Comparison of ENCODE assay signal across 14 cellular contexts in genomic region chr20:32363492-32363891, GRCh38. TPM values are rescaled to one million over a fixed set of nuclear protein-coding genes. Genes with fewer than 3 reads are reported as not detected.
DNase-seq lines count a peak whose midpoint lies in the region; ATAC-seq, FAIRE-seq and TF ChIP-seq lines count a peak whose summit lies in the region.
"Had no signal": no experiment of that assay in that cellular context is flagged by ENCODE, and none has a peak within 500 bp of the region (broad histone marks: within the 10 kb centered on the region; RNA-seq: fewer than 3 reads in every experiment).

No MANE protein-coding gene starts in this region.

- no peak for TF ChIP-seq RAD21 in GM12878 (IDR thresholded peaks at IDR 0.05; ENCODE audit: insufficient read depth, low read depth, low read length)

- no peaks in the 10 kb centered on the region for H3K9me2 ChIP-seq in OCI-LY1 (ENCODE audit: low read depth, low read length)

- RAD21 ChIA-PET in GM12878 (lab: Charles Lee; ENCODE audit: unreplicated experiment), result interaction anchor here (0.7 to 1.7 kb wide), 6 partner anchors 8 to 78 kb away, joined by 3 to 9 read pairs (median 4); no protein-coding TSS in a partner anchor

- H3K9me3 ChIP-seq in OCI-LY1 (ENCODE audit: low read length), result no peaks in the 10 kb centered on the region
- no peaks in the 10 kb centered on the region; the same call in 2 of the 3 replicates for H3K9me3 ChIP-seq in GM12878 (replicated peaks; ENCODE audit: control insufficient read depth, insufficient read depth, low read length)
- H3K9me3 ChIP-seq in trophoblast cell (ENCODE audit: insufficient read depth, low read depth, low read length), result no peaks in the 10 kb centered on the region
- H3K9me3 ChIP-seq: SJCRH30, thoracic aorta had no signal

- peaks cover 55% of the 10 kb centered on the region for H3K4me1 Mint-ChIP-seq in Calu3 (ENCODE audit: low read depth, unreplicated experiment)

- no peak overlapping the region for H3K18ac ChIP-seq in trophoblast cell (ENCODE audit: low read length)

- peak overlapping the region; percentile 35; the same call in 1 of the 2 replicates for H3K9ac ChIP-seq in OCI-LY1 (ENCODE audit: low read length)
- H3K9ac ChIP-seq in GM12878 (ENCODE audit: control insufficient read depth, insufficient read depth, low read length), result no peak overlapping the region
- no peak overlapping the region for H3K9ac ChIP-seq in trophoblast cell (ENCODE audit: low read length)

- no peak overlapping the region for H3K4me3 Mint-ChIP-seq in Calu3 (ENCODE audit: low read depth, unreplicated experiment)
- H3K4me3 Mint-ChIP-seq: H9 had no signal

- H2BK120ac ChIP-seq in trophoblast cell (ENCODE audit: insufficient read depth, low read length, poor library complexity), result no peak overlapping the region

- peak overlapping the region; percentile 86 for H3K4me2 ChIP-seq in OCI-LY1 (ENCODE audit: low read length)
- H3K4me2 ChIP-seq in GM12878 (ENCODE audit: control insufficient read depth, insufficient read depth), result peak overlapping the region; percentile 94
- no peak overlapping the region for H3K4me2 ChIP-seq in trophoblast cell (ENCODE audit: low read length)

- ATAC-seq in GM12878 (no peak; the same call in 2 of the 3 replicates), HG03095 (IDR thresholded peaks at IDR 0.05; ENCODE audit: unreplicated experiment) (no peak)

- H2AFZ ChIP-seq in OCI-LY1 (ENCODE audit: low read length) (no peak overlapping the region), GM12878 (ENCODE audit: control insufficient read depth, low read depth, low read length) (no peak overlapping the region), trophoblast cell (ENCODE audit: insufficient read depth, low read length, poor library complexity) (no peak overlapping the region)

- H4K12ac ChIP-seq in trophoblast cell (ENCODE audit: low read depth, low read length), result no peak overlapping the region

- DNase-seq in Calu3 (no peak), GM12878 (ENCODE audit: low read depth, low spot score) (no peak), trophoblast cell (no peak), posterior vena cava (ENCODE audit: low spot score) (no peak), LoVo (ENCODE audit: low spot score) (no peak), NCI-H774 (lab: John Stamatoyannopoulos, UW) (no peak)
- DNase-seq: H9, hippocampal formation, NCI-H1105, NCI-H526 treated with DMSO at 0.1 percent for 48 hours, SJCRH30 had no signal

- POLR2A ChIA-PET in GM12878 (lab: Charles Lee), result interaction anchor here (0.5 to 1.8 kb wide), 4 partner anchors 10 to 261 kb away, joined by 4 to 6 read pairs (median 4); no protein-coding TSS in a partner anchor

- H3K27ac ChIP-seq in OCI-LY1 (ENCODE audit: low read depth, low read length, poor library complexity, severe bottlenecking), result peak overlapping the region; percentile 90
- peak overlapping the region; percentile 29; the same call in 1 of the 2 replicates for H3K27ac ChIP-seq in GM12878 (ENCODE audit: control insufficient read depth, insufficient read depth)
- no peak overlapping the region for H3K27ac ChIP-seq in trophoblast cell (ENCODE audit: low read depth, low read length)
- H3K27ac ChIP-seq: SJCRH30, thoracic aorta had no signal

- H3K27me3 ChIP-seq in OCI-LY1 (ENCODE audit: insufficient read depth, low read length) (no peaks in the 10 kb centered on the region), GM12878 (replicated peaks in 1 of 2; ENCODE audit: control insufficient read depth in 2 of 2, insufficient read depth in 2 of 2, low read length in 1 of 2) (no peaks in the 10 kb centered on the region), trophoblast cell (ENCODE audit: insufficient read depth, low read length) (no peaks in the 10 kb centered on the region)
- H3K27me3 ChIP-seq: SJCRH30 had no signal

- H3K79me1 ChIP-seq in trophoblast cell (ENCODE audit: low read length), result peaks cover 7% of the 10 kb centered on the region

- peak overlapping the region; percentile 77 for H3K4ac ChIP-seq in trophoblast cell (ENCODE audit: low read depth, low read length)

- intact Hi-C loops in Calu3 (cut with micrococcal nuclease; ENCODE audit: unreplicated experiment) (no loop called here), GM12878 (cut with micrococcal nuclease; ENCODE audit: unreplicated experiment) (no loop called here), posterior vena cava (cut with DNase I) (no loop called here)

- TF ChIP-seq POLR2A in GM12878 (IDR thresholded peaks at IDR 0.05; ENCODE audit: low read depth, low read length), result no peak

- no peak overlapping the region for H2BK5ac ChIP-seq in trophoblast cell (ENCODE audit: low read depth, low read length, poor library complexity)

- H4K20me1 ChIP-seq in OCI-LY1 (ENCODE audit: insufficient read depth, low read length), result no peaks in the 10 kb centered on the region
- peaks cover 9% of the 10 kb centered on the region for H4K20me1 ChIP-seq in GM12878 (ENCODE audit: control insufficient read depth, insufficient read depth)

- peaks cover 21% of the 10 kb centered on the region for H3K36me3 Mint-ChIP-seq in Calu3 (ENCODE audit: insufficient read depth, unreplicated experiment)

- FAIRE-seq in GM12878 (lab: Jason Lieb, UNC), result no peak

- H3K4me1 ChIP-seq in OCI-LY1 (ENCODE audit: insufficient read depth, low read length, severe bottlenecking) (peaks cover 84% of the 10 kb centered on the region), GM12878 (ENCODE audit: control insufficient read depth, insufficient read depth, low read length) (peaks cover 35% of the 10 kb centered on the region), trophoblast cell (ENCODE audit: control insufficient read depth in 1 of 2, insufficient read depth in 2 of 2, low read length in 2 of 2) (peaks cover 0 to 4% of the 10 kb centered on the region in 2 experiments)

- CTCF ChIA-PET in Calu3 (lab: Charles Lee), result no interaction called here
- CTCF ChIA-PET in GM12878 (lab: Yijun Ruan, JAX), result interaction anchor here (0.6 to 3.2 kb wide), 6 partner anchors 10 to 78 kb away, joined by 3 to 7 read pairs (median 4); no protein-coding TSS in a partner anchor

- H3F3A ChIP-seq in OCI-LY1 (ENCODE audit: insufficient read depth, low read length), result 0 out of 2 replicates have a peak, but pooled peaks cover 4% of the 10 kb centered on the region

- H3K14ac ChIP-seq in trophoblast cell (ENCODE audit: low read length), result no peak overlapping the region

- no peak overlapping the region for H2AK5ac ChIP-seq in trophoblast cell (ENCODE audit: low read length)

- H3K9me3 Mint-ChIP-seq in Calu3 (ENCODE audit: low read depth, unreplicated experiment), result no peaks in the 10 kb centered on the region
- H3K9me3 Mint-ChIP-seq: H9 had no signal

- H2BK12ac ChIP-seq in trophoblast cell (ENCODE audit: low read length), result no peak overlapping the region

- in situ Hi-C loops in GM12878 (cut with MboI), result no loop called here

- SMC1A ChIA-PET in GM12878 (lab: Charles Lee; ENCODE audit: uncharacterized antibody, unreplicated experiment), result interaction anchor here (0.7 to 3.4 kb wide), 8 partner anchors 9 to 289 kb away, joined by 3 to 23 read pairs (median 4); no protein-coding TSS in a partner anchor

- no peaks in the 10 kb centered on the region for H3K27me3 Mint-ChIP-seq in Calu3 (ENCODE audit: unreplicated experiment)

- peak overlapping the region; percentile 96 for H3K4me3 ChIP-seq in OCI-LY1 (ENCODE audit: low read depth, low read length, poor library complexity, severe bottlenecking)
- H3K4me3 ChIP-seq in GM12878, result peak overlapping the region; percentile 46; the same call in 1 of the 2 replicates
- no peak overlapping the region for H3K4me3 ChIP-seq in trophoblast cell (ENCODE audit: low read depth, low read length)
- H3K4me3 ChIP-seq: SJCRH30, thoracic aorta had no signal

- 7% methylated on average over 2 of the region's 2 CpGs for WGBS in GM12878 (ENCODE audit: insufficient coverage, insufficient replicate concordance, low lambda C conversion rate, missing lambda C conversion rate)
- WGBS in trophoblast cell (ENCODE audit: extremely low coverage, insufficient coverage, insufficient read length), result no CpG with 5 or more reads among the region's 2 CpGs

- H4K8ac ChIP-seq in trophoblast cell (ENCODE audit: low read depth, low read length), result no peak overlapping the region

- peaks cover 97% of the 10 kb centered on the region for H3K79me2 ChIP-seq in OCI-LY1 (ENCODE audit: insufficient read depth, low read length)
- peaks cover 93% of the 10 kb centered on the region for H3K79me2 ChIP-seq in GM12878 (ENCODE audit: control insufficient read depth, insufficient read depth, low read length)
- peaks cover 26% of the 10 kb centered on the region for H3K79me2 ChIP-seq in trophoblast cell (ENCODE audit: control insufficient read depth, insufficient read depth, low read length, poor library complexity)

- no peak overlapping the region for H3K23ac ChIP-seq in trophoblast cell (ENCODE audit: low read length)

- no peak for TF ChIP-seq EP300 in GM12878 (IDR thresholded peaks at IDR 0.05; ENCODE audit: borderline replicate concordance in 1 of 2, control insufficient read depth in 1 of 2, low read depth in 2 of 2, low read length in 2 of 2)

- H4K91ac ChIP-seq in trophoblast cell (ENCODE audit: low read depth, low read length), result no peak overlapping the region

- H3K36me3 ChIP-seq in OCI-LY1 (ENCODE audit: insufficient read depth, low read length), result peaks cover 45% of the 10 kb centered on the region
- H3K36me3 ChIP-seq in GM12878 (ENCODE audit: control insufficient read depth in 2 of 2, insufficient read depth in 2 of 2, low read length in 1 of 2), result peaks cover 0 to 1% of the 10 kb centered on the region in 2 experiments; a peak in 2 of 4 replicates
- H3K36me3 ChIP-seq in trophoblast cell (ENCODE audit: control insufficient read depth in 1 of 2, insufficient read depth in 2 of 2, low read length in 2 of 2), result peaks cover 0 to 5% of the 10 kb centered on the region in 2 experiments
- H3K36me3 ChIP-seq: thoracic aorta had no signal

- TF ChIP-seq CTCF in Calu3 (IDR thresholded peaks at IDR 0.05; ENCODE audit: unreplicated experiment) (no peak), OCI-LY1 (IDR thresholded peaks at IDR 0.05; ENCODE audit: low read length) (no peak), GM12878 (IDR thresholded peaks at IDR 0.05 in 2 of 3, conservative IDR thresholded peaks at IDR 0.05 in 1 of 3; ENCODE audit: control insufficient read depth in 2 of 3, extremely low read depth in 1 of 3, insufficient read depth in 1 of 3, low read depth in 3 of 3, low read length in 3 of 3) (no peak)

- no TSS peak for BruUV-seq in Calu3 (replicated peaks; lab: Mats Ljungman, UMichigan)
- BruUV-seq in GM12878 (replicated peaks; lab: Mats Ljungman, UMichigan), result no TSS peak

- peak overlapping the region; percentile 1 for H3K27ac Mint-ChIP-seq in Calu3 (ENCODE audit: unreplicated experiment)
- H3K27ac Mint-ChIP-seq: H9 had no signal

RNA-seq across cellular contexts. Expression of gene ASXL1, which starts 5.4 kb away (rescaled TPM):
- total RNA-seq in Calu3 (2022) (120 and 123 TPM in 2 replicates), GM12878 (2014; rRNA removed) (43.5 and 47.9 TPM in 2 replicates), GM12878 (2014; rRNA removed; fragmentation: Illumina TruSeq; extraction: Trizol) (41.2 and 44.3 TPM in 2 replicates), GM12878 (2021) (86.0 and 87.6 TPM in 2 replicates), posterior vena cava (10 to 100 TPM; 61.5 to 62.8 TPM)
- 265 and 317 TPM in 2 replicates for total RNA-seq in GM12878 (2013; cell fraction: nucleolus; rRNA removed)
- 59.0 TPM for polyA plus RNA-seq in GM12878 (2011; ENCODE audit: low read depth)
- polyA plus RNA-seq in GM12878 (2011; rRNA removed) (43.8 and 53.0 TPM in 2 replicates), GM12878 (2014; fragmentation: Illumina TruSeq; extraction: Trizol) (51.8 and 64.0 TPM in 2 replicates), GM12878 (2014; fragmentation: Nextera tagmentation; extraction: Ambion mirVana) (10 to 100 TPM; 11.0 to 14.8 TPM), GM12878 (2014; rRNA removed) (60.5 and 62.4 TPM in 2 replicates), GM12878 (2016; fragmentation: Nextera tagmentation; extraction: Ambion mirVana) (10 to 100 TPM; 60.7 to 68.0 TPM)
- 45.7 and 51.0 TPM in 2 replicates for polyA plus RNA-seq in GM12878 (2011; cell fraction: cytosol; rRNA removed)
- polyA plus RNA-seq in GM12878 (2011; cell fraction: nucleus; rRNA removed), result 190 and 214 TPM in 2 replicates
- polyA plus RNA-seq in GM12878 (2012), result 46.8 and 57.2 TPM in 2 replicates
- polyA minus RNA-seq in GM12878 (2011; rRNA and poly(A)+ RNA removed), result 71.8 and 76.1 TPM in 2 replicates
- 17.2 and 23.4 TPM in 2 replicates for polyA minus RNA-seq in GM12878 (2011; cell fraction: cytosol; rRNA and poly(A)+ RNA removed)
- 55.7 and 92.0 TPM in 2 replicates for polyA minus RNA-seq in GM12878 (2011; cell fraction: nucleus; rRNA and poly(A)+ RNA removed)
- 40.6 and 41.3 TPM in 2 replicates for polyA plus RNA-seq in trophoblast cell (2013)
